ENCODE assay signal across 1 cellular context in the genomic region with DNA sequence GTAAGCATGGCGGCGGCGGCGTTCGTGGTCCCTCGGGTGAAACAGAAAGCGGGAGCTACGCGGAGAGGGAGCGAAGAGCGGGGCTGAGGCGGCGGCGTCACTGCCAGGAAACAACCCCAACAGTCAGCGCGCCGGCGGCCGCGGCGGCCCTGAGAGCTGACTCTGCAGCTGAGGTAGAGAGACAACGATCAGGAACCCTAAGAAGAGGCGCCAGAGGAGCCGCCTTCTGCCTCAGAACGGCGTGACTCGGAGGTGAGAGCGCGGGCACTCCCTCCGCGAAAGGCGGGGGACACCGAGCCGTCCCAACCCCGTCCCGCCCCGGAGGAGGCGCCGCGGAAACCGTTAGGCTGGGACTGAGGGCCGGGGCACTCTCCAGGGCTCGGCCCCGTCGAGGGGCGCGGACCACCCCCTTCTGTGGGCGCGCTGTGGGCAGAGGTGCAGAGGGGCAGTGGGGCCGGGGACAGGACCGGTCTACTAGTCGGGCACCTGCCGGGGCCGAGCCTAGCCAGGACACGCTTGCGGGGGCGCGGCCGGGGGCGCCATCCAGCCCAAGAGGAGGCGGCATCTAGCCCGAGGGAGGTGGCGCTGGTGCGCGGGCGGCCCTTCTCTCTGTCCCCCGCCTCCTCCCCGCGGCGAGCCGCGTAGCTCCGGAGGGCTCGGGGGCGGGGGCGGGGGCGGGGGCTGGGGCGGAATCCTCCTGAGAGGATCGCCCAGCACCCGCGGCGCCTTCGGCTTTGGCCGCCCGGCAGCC.
TF ChIP-seq lines count a peak whose summit lies in the region.

No MANE protein-coding gene starts in this region.

TF ChIP-seq in PFSK-1, 5 proteins besides CTCF, POLR2A, EP300 and RAD21 (continued from another document):
- TF ChIP-seq, protein P1, sequence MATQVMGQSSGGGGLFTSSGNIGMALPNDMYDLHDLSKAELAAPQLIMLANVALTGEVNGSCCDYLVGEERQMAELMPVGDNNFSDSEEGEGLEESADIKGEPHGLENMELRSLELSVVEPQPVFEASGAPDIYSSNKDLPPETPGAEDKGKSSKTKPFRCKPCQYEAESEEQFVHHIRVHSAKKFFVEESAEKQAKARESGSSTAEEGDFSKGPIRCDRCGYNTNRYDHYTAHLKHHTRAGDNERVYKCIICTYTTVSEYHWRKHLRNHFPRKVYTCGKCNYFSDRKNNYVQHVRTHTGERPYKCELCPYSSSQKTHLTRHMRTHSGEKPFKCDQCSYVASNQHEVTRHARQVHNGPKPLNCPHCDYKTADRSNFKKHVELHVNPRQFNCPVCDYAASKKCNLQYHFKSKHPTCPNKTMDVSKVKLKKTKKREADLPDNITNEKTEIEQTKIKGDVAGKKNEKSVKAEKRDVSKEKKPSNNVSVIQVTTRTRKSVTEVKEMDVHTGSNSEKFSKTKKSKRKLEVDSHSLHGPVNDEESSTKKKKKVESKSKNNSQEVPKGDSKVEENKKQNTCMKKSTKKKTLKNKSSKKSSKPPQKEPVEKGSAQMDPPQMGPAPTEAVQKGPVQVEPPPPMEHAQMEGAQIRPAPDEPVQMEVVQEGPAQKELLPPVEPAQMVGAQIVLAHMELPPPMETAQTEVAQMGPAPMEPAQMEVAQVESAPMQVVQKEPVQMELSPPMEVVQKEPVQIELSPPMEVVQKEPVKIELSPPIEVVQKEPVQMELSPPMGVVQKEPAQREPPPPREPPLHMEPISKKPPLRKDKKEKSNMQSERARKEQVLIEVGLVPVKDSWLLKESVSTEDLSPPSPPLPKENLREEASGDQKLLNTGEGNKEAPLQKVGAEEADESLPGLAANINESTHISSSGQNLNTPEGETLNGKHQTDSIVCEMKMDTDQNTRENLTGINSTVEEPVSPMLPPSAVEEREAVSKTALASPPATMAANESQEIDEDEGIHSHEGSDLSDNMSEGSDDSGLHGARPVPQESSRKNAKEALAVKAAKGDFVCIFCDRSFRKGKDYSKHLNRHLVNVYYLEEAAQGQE (IDR thresholded peaks at IDR 0.05; ENCODE audit: insufficient read depth in 1 of 2, low read depth in 2 of 2, low read length in 2 of 2), result no peak
